In genomic region chr10:74453151-74453550, GRCh38 we compare ENCODE assay signal across 29 cellular contexts.
A peak's percentile ranks its signal among the peaks of the same experiment; 100 is the strongest.
DNase-seq lines count a peak whose midpoint lies in the region; ATAC-seq and TF ChIP-seq lines count a peak whose summit lies in the region.
"Had no signal": no experiment of that assay in that cellular context is flagged by ENCODE, and none has a peak within 500 bp of the region (broad histone marks: within the 10 kb centered on the region; RNA-seq: fewer than 3 reads in every experiment).

No MANE protein-coding gene starts in this region.

- H3K4me2 ChIP-seq in smooth muscle cell: no peak overlapping the region
- H3K4me2 ChIP-seq: BLaER1 treated with 17β-estradiol and CSF1 and Interleukin-3, amounts not matched to agents 10 nM and 100 nM; SK-N-SH had no signal

- no peaks in the 10 kb centered on the region for H3F3A ChIP-seq in smooth muscle cell (ENCODE audit: low read depth)

- intact Hi-C loops in left cardiac atrium (cut with DNase I): no loop called here

- no peaks in the 10 kb centered on the region for H4K20me1 ChIP-seq in smooth muscle cell (ENCODE audit: low read depth)
- H4K20me1 ChIP-seq: BLaER1 treated with 17β-estradiol and CSF1 and Interleukin-3, amounts not matched to agents 10 nM and 100 nM had no signal

- no peak for TF ChIP-seq CTCF in smooth muscle cell (IDR thresholded peaks at IDR 0.05; ENCODE audit: borderline replicate concordance, insufficient read depth, poor library complexity, severe bottlenecking)

- H2AFZ ChIP-seq in smooth muscle cell (ENCODE audit: low read depth): no peak overlapping the region

- 94% methylated on average over 1 of the region's 1 CpG for WGBS in smooth muscle cell (ENCODE audit: low lambda C conversion rate)

- no peak overlapping the region for H3K27ac ChIP-seq in smooth muscle cell (ENCODE audit: low read depth)
- H3K27ac ChIP-seq: BLaER1 treated with 17β-estradiol and CSF1 and Interleukin-3, amounts not matched to agents 10 nM and 100 nM; heart left ventricle; skin epidermis; tibial artery had no signal

- H3K4me3 ChIP-seq in endocrine pancreas (ENCODE audit: control insufficient read depth, insufficient read depth, low read length) (peak overlapping the region; percentile 10), smooth muscle cell (no peak overlapping the region)
- H3K4me3 ChIP-seq: BLaER1 treated with 17β-estradiol and CSF1 and Interleukin-3, amounts not matched to agents 10 nM and 100 nM; heart left ventricle; lung; skin epidermis; tibial artery had no signal

- H3K9me3 ChIP-seq in endocrine pancreas (ENCODE audit: control insufficient read depth, low read length) (no peaks in the 10 kb centered on the region), smooth muscle cell (replicated peaks; ENCODE audit: low read depth) (no peaks in the 10 kb centered on the region)
- H3K9me3 ChIP-seq: Caco-2, SK-N-SH, tibial artery had no signal

- DNase-seq in NCI-H2171 treated with DMSO at 0.1 percent for 48 hours (lab: John Stamatoyannopoulos, UW): peak; percentile 2
- DNase-seq in NCI-H2171 (lab: John Stamatoyannopoulos, UW): no peak
- peak; percentile 51 for DNase-seq in NCI-H2081 treated with DMSO at 0.1 percent for 48 hours (lab: John Stamatoyannopoulos, UW)
- DNase-seq in smooth muscle cell (lab: John Stamatoyannopoulos, UW; ENCODE audit: unreplicated experiment): no peak
- DNase-seq in left cardiac atrium: no peak
- DNase-seq: ACHN; activated CD4-positive, alpha-beta memory T cell treated with anti-CD3 and anti-CD28 coated beads for 36 hours; activated CD4-positive, CD25-positive, alpha-beta regulatory T cell treated with anti-CD3 and anti-CD28 coated beads, Interleukin-2, amount 50 U/mL, for 72 hours; aorta; Caco-2; effector CD4-positive, alpha-beta T cell; heart left ventricle; KG1; MM.1S; natural killer cell; NCI-H82; SK-N-SH; stimulated activated CD4-positive, alpha-beta T cell treated with anti-CD3 and anti-CD28 coated beads, Interleukin-1b, Interleukin-23, amount 100 ng/mL, for 48 hours; stimulated activated CD8-positive, alpha-beta memory T cell treated with anti-CD3 and anti-CD28 coated beads, Interleukin-4, amount 100 ng/mL, for 48 hours; stimulated activated naive CD8-positive, alpha-beta T cell treated with anti-CD3 and anti-CD28 coated beads, Interleukin-15, amount 100 ng/mL, for 72 hours; T-helper 17 cell; tibial artery had no signal

- no peaks in the 10 kb centered on the region for H3K79me2 ChIP-seq in smooth muscle cell (ENCODE audit: low read depth)

- no peaks in the 10 kb centered on the region for H3K36me3 ChIP-seq in endocrine pancreas (ENCODE audit: control insufficient read depth, insufficient read depth, low read length)
- H3K36me3 ChIP-seq in smooth muscle cell (ENCODE audit: low read depth): no peaks in the 10 kb centered on the region
- H3K36me3 ChIP-seq: heart left ventricle had no signal

- ATAC-seq in GM19463 (IDR thresholded peaks at IDR 0.05; ENCODE audit: unreplicated experiment) (no peak), left cardiac atrium (no peak)
- ATAC-seq: activated naive CD4-positive, alpha-beta T cell treated with anti-CD3 and anti-CD28 coated beads, Interleukin-2, amount 50 U/mL, for 72 hours; HCT116; heart left ventricle; natural killer cell; stimulated activated naive CD8-positive, alpha-beta T cell treated with anti-CD3 and anti-CD28 coated beads, Interleukin-15, amount 100 ng/mL, for 72 hours; T-helper 17 cell had no signal

- H3K4me1 ChIP-seq in endocrine pancreas (ENCODE audit: control insufficient read depth, insufficient read depth, low read length) (peaks cover 16% of the 10 kb centered on the region), smooth muscle cell (ENCODE audit: low read depth) (no peaks in the 10 kb centered on the region)
- H3K4me1 ChIP-seq: BLaER1 treated with 17β-estradiol and CSF1 and Interleukin-3, amounts not matched to agents 10 nM and 100 nM; Caco-2; tibial artery had no signal

- H3K9ac ChIP-seq in endocrine pancreas (ENCODE audit: control insufficient read depth, insufficient read depth, low read length) (no peak overlapping the region), smooth muscle cell (ENCODE audit: low read depth) (no peak overlapping the region)
- H3K9ac ChIP-seq: BLaER1 treated with 17β-estradiol and CSF1 and Interleukin-3, amounts not matched to agents 10 nM and 100 nM; SK-N-SH had no signal

- no peaks in the 10 kb centered on the region for H3K27me3 ChIP-seq in endocrine pancreas (ENCODE audit: control insufficient read depth, insufficient read depth, low read length)
- H3K27me3 ChIP-seq in smooth muscle cell (ENCODE audit: low read depth): no peaks in the 10 kb centered on the region
- H3K27me3 ChIP-seq: BLaER1 treated with 17β-estradiol and CSF1 and Interleukin-3, amounts not matched to agents 10 nM and 100 nM; heart left ventricle; tibial artery had no signal

Comparison
In these comparisons a context has a peak if more than half of its experiments do, and no peak if none do; other contexts are left out.
1. DNase-seq: peak in NCI-H2171 treated with DMSO at 0.1 percent for 48 hours (single experiment) and NCI-H2081 treated with DMSO at 0.1 percent for 48 hours (single experiment); none in NCI-H2171 (single experiment), smooth muscle cell (single experiment) and left cardiac atrium (single experiment).